ENCODE assay signal across 8 cellular contexts in the genomic region with DNA sequence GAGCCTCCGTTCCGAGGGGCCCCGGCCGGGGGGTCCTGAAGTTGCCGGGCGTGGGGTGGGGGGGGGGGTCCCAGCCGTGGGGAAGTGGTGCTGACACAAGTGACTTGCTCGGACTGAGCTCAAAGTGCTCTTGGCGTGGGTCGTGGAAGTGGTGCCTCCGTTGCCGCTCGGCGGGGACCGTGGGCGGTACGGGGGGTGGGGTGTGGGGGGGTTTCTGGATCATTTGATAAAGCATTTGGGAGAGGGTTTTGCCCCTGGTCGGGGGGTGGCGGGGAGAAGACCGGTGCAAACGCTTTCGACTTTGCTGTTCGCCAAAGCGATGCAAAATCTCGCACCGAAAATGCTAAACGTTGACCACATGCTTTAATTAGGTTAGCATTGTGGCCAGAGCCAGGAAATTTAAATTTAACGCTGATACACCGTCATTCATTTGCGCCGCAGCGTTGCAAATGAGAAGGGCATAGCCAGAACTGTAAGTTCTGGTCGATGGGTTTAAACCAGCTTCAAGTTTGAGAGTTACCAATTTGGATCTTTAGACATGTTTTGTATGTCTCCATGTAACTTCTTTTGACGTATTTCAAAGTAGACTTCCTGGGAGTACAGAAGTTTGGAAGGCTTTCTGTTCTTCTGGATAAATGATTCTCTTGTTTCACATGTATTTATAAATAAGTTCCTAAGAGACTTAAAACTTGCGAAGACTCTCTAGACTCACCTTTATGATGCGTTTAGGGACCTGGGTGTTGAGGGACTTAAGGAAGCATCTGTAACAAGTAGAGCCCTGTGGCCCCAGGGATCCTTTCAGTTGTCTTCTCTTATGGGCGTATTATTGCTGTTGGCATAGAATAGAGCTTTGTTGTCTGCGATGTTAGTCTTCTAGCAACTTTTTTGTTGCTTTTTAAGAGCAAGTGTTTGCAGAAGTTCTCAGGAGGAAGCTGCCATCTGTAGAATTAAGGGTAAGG. TPM values are rescaled to one million over a fixed set of nuclear protein-coding genes. Genes with fewer than 3 reads are reported as not detected.
DNase-seq lines count a peak whose midpoint lies in the region; ATAC-seq and TF ChIP-seq lines count a peak whose summit lies in the region.

No MANE protein-coding gene starts in this region.

- ATAC-seq in T-cell (replicated peaks in 1 of 4) (no peak), HG03108 (IDR thresholded peaks at IDR 0.05; ENCODE audit: unreplicated experiment) (no peak)

- H3K27ac Mint-ChIP-seq in CD8-positive, alpha-beta memory T cell, result peak overlapping the region; percentile 6 to 89 (median 68)
- peak overlapping the region; percentile 29 to 76 for H3K27ac Mint-ChIP-seq in T-cell
- peak overlapping the region; percentile 72 for H3K27ac Mint-ChIP-seq in chondrocyte (ENCODE audit: unreplicated experiment)

- intact Hi-C loops in stomach (cut with DNase I; ENCODE audit: low total_unique reads), result no loop called here

- TF ChIP-seq EP300 in stomach (IDR thresholded peaks at IDR 0.05), result no peak

- CTCF ChIA-PET in CD8-positive, alpha-beta memory T cell (lab: Charles Lee), result interaction anchor here (1.2 kb wide), 1 partner anchor 226 kb away, joined by 3 read pairs; no protein-coding TSS in a partner anchor
- CTCF ChIA-PET in T-cell (lab: Charles Lee), result interaction anchor here (0.6 to 0.8 kb wide), 11 partner anchors 13 to 642 kb away, joined by 3 to 11 read pairs (median 4); a partner anchor contains a TSS

- TF ChIP-seq POLR2A in stomach (IDR thresholded peaks at IDR 0.05), result no peak

- H3K4me1 ChIP-seq in CD8-positive, alpha-beta memory T cell (ENCODE audit: insufficient read depth, low read length), result peaks cover 15% of the 10 kb centered on the region
- H3K4me1 ChIP-seq in stomach, result peaks cover 8 to 61% (median 28%) of the 10 kb centered on the region in 4 donors

- POLR2A ChIA-PET in CD8-positive, alpha-beta memory T cell (lab: Charles Lee), result interaction anchor here (1.0 to 1.3 kb wide), 2 partner anchors 22 to 227 kb away, joined by 3 read pairs; a partner anchor contains a TSS
- POLR2A ChIA-PET in T-cell (lab: Charles Lee), result interaction anchor here (0.5 to 0.6 kb wide), 4 partner anchors 40 to 642 kb away, joined by 3 to 6 read pairs (median 4); a partner anchor contains a TSS

- peaks cover 0 to 7% (median 2%) of the 10 kb centered on the region in 5 donors for H3K9me3 Mint-ChIP-seq in CD8-positive, alpha-beta memory T cell
- H3K9me3 Mint-ChIP-seq in T-cell (peaks cover 7 to 10% (median 9%) of the 10 kb centered on the region in 3 donors), chondrocyte (ENCODE audit: low read depth) (peaks cover 12% of the 10 kb centered on the region)

- H3K27ac ChIP-seq in CD8-positive, alpha-beta memory T cell (ENCODE audit: low read depth, low read length), result peak overlapping the region; percentile 17
- H3K27ac ChIP-seq in stomach, result peak overlapping the region; percentile 74 to 96 (median 91)

- H3K36me3 Mint-ChIP-seq in CD8-positive, alpha-beta memory T cell, result peaks cover 0 to 7% (median 0%) of the 10 kb centered on the region in 3 donors
- H3K36me3 Mint-ChIP-seq in T-cell (no peaks in the 10 kb centered on the region), chondrocyte (ENCODE audit: low read depth) (peaks cover 3% of the 10 kb centered on the region)

- H3K9me3 ChIP-seq in CD8-positive, alpha-beta memory T cell (ENCODE audit: low read length), result no peaks in the 10 kb centered on the region
- H3K9me3 ChIP-seq in stomach, result no peaks in the 10 kb centered on the region

- peak overlapping the region; percentile 52 for H3K4me3 ChIP-seq in CD8-positive, alpha-beta memory T cell (ENCODE audit: low read length)
- H3K4me3 ChIP-seq in stomach, result peak overlapping the region; percentile 67 to 81 (median 72)

- 3 to 5% (median 5%) methylated on average over 21 to 38 of the region's 38 CpGs for WGBS in stomach, 5 donors

- H3K4me1 Mint-ChIP-seq in CD8-positive, alpha-beta memory T cell, result peaks cover 48 to 60% (median 60%) of the 10 kb centered on the region in 3 donors
- H3K4me1 Mint-ChIP-seq in T-cell, result peaks cover 59 to 66% (median 60%) of the 10 kb centered on the region in 3 donors
- H3K4me1 Mint-ChIP-seq in chondrocyte (ENCODE audit: low read depth), result peaks cover 54% of the 10 kb centered on the region

- H3K27me3 ChIP-seq in CD8-positive, alpha-beta memory T cell (ENCODE audit: insufficient read depth, low read length, poor library complexity, severe bottlenecking), result no peaks in the 10 kb centered on the region
- H3K27me3 ChIP-seq in stomach, result no peaks in the 10 kb centered on the region

- DNase-seq in CD8-positive, alpha-beta memory T cell, result peak in 4 of 5 donors; percentile 2 to 34 (median 16)
- DNase-seq in HCEC 1CT (peak; percentile 48), T-cell (peak in 14 of 34 experiments; percentile 5 to 25 (median 12)), chondrocyte (ENCODE audit: low spot score) (no peak), lung microvascular endothelial cell (ENCODE audit: low read depth in 2 of 2) (peak; percentile 55 to 59), stomach (no peak), NCI-H446 (lab: John Stamatoyannopoulos, UW) (no peak)

- no peaks in the 10 kb centered on the region for H3K36me3 ChIP-seq in CD8-positive, alpha-beta memory T cell (ENCODE audit: insufficient read depth, low read length)
- H3K36me3 ChIP-seq in stomach, result no peaks in the 10 kb centered on the region

- no peaks in the 10 kb centered on the region for H3K27me3 Mint-ChIP-seq in CD8-positive, alpha-beta memory T cell
- H3K27me3 Mint-ChIP-seq in T-cell, result no peaks in the 10 kb centered on the region
- no peaks in the 10 kb centered on the region for H3K27me3 Mint-ChIP-seq in chondrocyte (ENCODE audit: low read depth)

- no peak for TF ChIP-seq CTCF in chondrocyte (IDR thresholded peaks at IDR 0.05)
- no peak for TF ChIP-seq CTCF in stomach (IDR thresholded peaks at IDR 0.05)

- H3K4me3 Mint-ChIP-seq in CD8-positive, alpha-beta memory T cell, result peak overlapping the region; percentile 84 to 95 (median 91)
- peak overlapping the region; percentile 83 to 86 (median 85) for H3K4me3 Mint-ChIP-seq in T-cell
- peak overlapping the region; percentile 80 for H3K4me3 Mint-ChIP-seq in chondrocyte (ENCODE audit: unreplicated experiment)

RNA-seq across cellular contexts. Expression of a gene that starts 1.0 kb away (rescaled TPM):
- 10 to 100 TPM; 31.7 to 32.2 TPM for total RNA-seq in CD8-positive, alpha-beta memory T cell
- polyA plus RNA-seq in CD8-positive, alpha-beta memory T cell, result 7.5 TPM
- total RNA-seq in T-cell, result 10 to 100 TPM; 24.7 to 36.8 (median 30.2) TPM
- 40.7 to 63.7 TPM (median 60.9 TPM) in 3 replicates for total RNA-seq in chondrocyte
- 18.1 and 27.8 TPM in 2 replicates for total RNA-seq in lung microvascular endothelial cell
- 100 to 1,000 TPM in 1 of 5 donors, 10 to 100 TPM in 4; 13.4 to 226 (median 25.2) TPM for total RNA-seq in stomach
- 1 to 10 TPM; 6.2 to 7.7 (median 6.6) TPM for polyA plus RNA-seq in stomach

Comparison
In these comparisons a context has a peak if more than half of its experiments do, and no peak if none do; other contexts are left out.
1. DNase-seq: peak in CD8-positive, alpha-beta memory T cell (4 of 5), HCEC 1CT (single experiment) and lung microvascular endothelial cell (2 of 2); none in chondrocyte (single experiment), stomach (single experiment) and NCI-H446 (0 of 2).
2. Peak in every context shown above with its lines, with median percentiles within 50 percentile points of each other: H3K27ac Mint-ChIP-seq and H3K4me3 Mint-ChIP-seq.